ENCODE assay signal across 11 cellular contexts in genomic region chr4:150038335-150039076, GRCh38. TPM values are rescaled to one million over a fixed set of nuclear protein-coding genes. Genes with fewer than 3 reads are reported as not detected.
DNase-seq lines count a peak whose midpoint lies in the region; ATAC-seq, FAIRE-seq and TF ChIP-seq lines count a peak whose summit lies in the region.
"Had no signal": no experiment of that assay in that cellular context is flagged by ENCODE, and none has a peak within 500 bp of the region (broad histone marks: within the 10 kb centered on the region; RNA-seq: fewer than 3 reads in every experiment).

No MANE protein-coding gene starts in this region.

- no peak for TF ChIP-seq EP300 in K562 (IDR thresholded peaks at IDR 0.05; ENCODE audit: low read length)

- H2AFZ ChIP-seq in K562 (ENCODE audit: low read depth, low read length) = no peak overlapping the region

- WGBS in K562 (ENCODE audit: insufficient coverage, low coverage, missing lambda C conversion rate) = 0% methylated on average over 6 of the region's 6 CpGs

- H3K36me3 ChIP-seq in K562 (ENCODE audit: control insufficient read depth, insufficient read depth, low read length) = no peaks in the 10 kb centered on the region
- H3K36me3 ChIP-seq: prostate gland had no signal

- no peak for TF ChIP-seq CTCF in K562 (IDR thresholded peaks at IDR 0.05 in 2 of 3, conservative IDR thresholded peaks at IDR 0.05 in 1 of 3; ENCODE audit: insufficient read depth in 2 of 3, low read depth in 1 of 3, low read length in 3 of 3)

- H3K9me1 ChIP-seq in K562 (ENCODE audit: control insufficient read depth, insufficient read depth, low read length) = no peaks in the 10 kb centered on the region

- TF ChIP-seq POLR2A in K562 (conservative IDR thresholded peaks at IDR 0.05) = no peak

- no peak for TF ChIP-seq RAD21 in K562 (CRISPR knock-in tag; conservative IDR thresholded peaks at IDR 0.05 in 1 of 2, IDR thresholded peaks at IDR 0.05 in 1 of 2)

- in situ Hi-C loops in K562 (cut with MboI) = no loop called here

- no peak overlapping the region for H3K9ac ChIP-seq in K562 (ENCODE audit: insufficient read depth in 1 of 2, low read depth in 2 of 2, low read length in 2 of 2)

- H4K20me1 ChIP-seq in K562 (replicated peaks; ENCODE audit: control insufficient read depth, insufficient read depth, low read length) = no peaks in the 10 kb centered on the region

- H3K27ac ChIP-seq in K562 (ENCODE audit: extremely low read depth, low read depth, low read length) = no peak overlapping the region
- H3K27ac ChIP-seq: prostate gland had no signal

- ATAC-seq in GM18861 (IDR thresholded peaks at IDR 0.05; ENCODE audit: unreplicated experiment) (peak; percentile 95), GM21529 (IDR thresholded peaks at IDR 0.05; ENCODE audit: unreplicated experiment) (peak; percentile 97), HG03135 (IDR thresholded peaks at IDR 0.05; ENCODE audit: unreplicated experiment) (peak; percentile 97), K562 (no peak)
- ATAC-seq: activated T-cell treated with anti-CD3 and anti-CD28 coated beads, Interleukin-2, amount 50 U/mL, for 4 hours had no signal

- CTCF ChIA-PET in K562 (lab: Yijun Ruan, JAX; ENCODE audit: low intra/inter-chr PET ratio) = no interaction called here

- H3K4me2 ChIP-seq in K562 (ENCODE audit: insufficient read depth, low read length) = no peak overlapping the region

- BruUV-seq in K562 (replicated peaks; lab: Mats Ljungman, UMichigan) = no TSS peak

- intact Hi-C loops in K562 (cut with micrococcal nuclease) = no loop called here

- DNase-seq in K562 (ENCODE audit: extremely low read depth in 1 of 4, low spot score in 3 of 4) (no peak), NCI-H524 treated with DMSO at 0.1 percent for 48 hours (lab: John Stamatoyannopoulos, UW) (no peak), NCI-H146 treated with DMSO at 0.1 percent for 48 hours (lab: John Stamatoyannopoulos, UW; ENCODE audit: unreplicated experiment) (no peak), GDM1 (lab: John Stamatoyannopoulos, UW) (no peak), GOT3 (lab: John Stamatoyannopoulos, UW) (no peak)
- DNase-seq: activated T-cell treated with anti-CD3 and anti-CD28 coated beads, Interleukin-2, amount 50 U/mL, for 4 hours had no signal

- no peaks in the 10 kb centered on the region for H3K79me2 ChIP-seq in K562 (ENCODE audit: control insufficient read depth, insufficient read depth, low read length)

- no peak for FAIRE-seq in K562 (lab: Jason Lieb, UNC)
- FAIRE-seq: urothelium cell line had no signal

- no peaks in the 10 kb centered on the region; a peak in 1 of 5 replicates for H3K27me3 ChIP-seq in K562 (ENCODE audit: control insufficient read depth in 2 of 2, insufficient read depth in 2 of 2, low read length in 2 of 2)

- H3K4me1 ChIP-seq in K562 (replicated peaks in 1 of 2; ENCODE audit: control insufficient read depth in 2 of 2, insufficient read depth in 2 of 2, low read length in 2 of 2) = no peaks in the 10 kb centered on the region
- H3K4me1 ChIP-seq: prostate gland had no signal

- POLR2A ChIA-PET in K562 (lab: Yijun Ruan, JAX) = no interaction called here

- no peaks in the 10 kb centered on the region for H3K9me3 ChIP-seq in K562 (replicated peaks; ENCODE audit: control insufficient read depth, insufficient read depth, low read depth, low read length)
- H3K9me3 ChIP-seq: prostate gland had no signal

- H3K4me3 ChIP-seq in K562 = no peak overlapping the region
- H3K4me3 ChIP-seq: prostate gland had no signal

TF ChIP-seq in K562, 482 proteins besides CTCF, POLR2A, EP300 and RAD21:
- TF ChIP-seq C11orf30 (IDR thresholded peaks at IDR 0.05; ENCODE audit: low read depth) = peak; percentile 75
- no peak for TF ChIP-seq ILK (tag; IDR thresholded peaks at IDR 0.05; ENCODE audit: borderline replicate concordance, low read depth)
- no peak for TF ChIP-seq ZNF699 (CRISPR knock-in tag; IDR thresholded peaks at IDR 0.05; ENCODE audit: insufficient replicate concordance)
- peak; percentile 72 for TF ChIP-seq MAFG (tag; conservative IDR thresholded peaks at IDR 0.05)
- TF ChIP-seq KDM2B (CRISPR knock-in tag; IDR thresholded peaks at IDR 0.05) = no peak
- no peak for TF ChIP-seq MEIS2 (IDR thresholded peaks at IDR 0.05; ENCODE audit: partially characterized antibody)
- no peak for TF ChIP-seq NFIC (IDR thresholded peaks at IDR 0.05)
- TF ChIP-seq, protein P1, sequence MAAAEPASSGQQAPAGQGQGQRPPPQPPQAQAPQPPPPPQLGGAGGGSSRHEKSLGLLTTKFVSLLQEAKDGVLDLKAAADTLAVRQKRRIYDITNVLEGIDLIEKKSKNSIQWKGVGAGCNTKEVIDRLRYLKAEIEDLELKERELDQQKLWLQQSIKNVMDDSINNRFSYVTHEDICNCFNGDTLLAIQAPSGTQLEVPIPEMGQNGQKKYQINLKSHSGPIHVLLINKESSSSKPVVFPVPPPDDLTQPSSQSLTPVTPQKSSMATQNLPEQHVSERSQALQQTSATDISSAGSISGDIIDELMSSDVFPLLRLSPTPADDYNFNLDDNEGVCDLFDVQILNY (CRISPR knock-in tag; IDR thresholded peaks at IDR 0.05) = no peak
- TF ChIP-seq ZNF444 (CRISPR knock-in tag; IDR thresholded peaks at IDR 0.05) = no peak
- TF ChIP-seq MAFK (IDR thresholded peaks at IDR 0.05; ENCODE audit: low read length) = peak; percentile 67
- TF ChIP-seq MAFF (IDR thresholded peaks at IDR 0.05; ENCODE audit: low read length) = peak; percentile 64
- no peak for TF ChIP-seq FOS (IDR thresholded peaks at IDR 0.05; ENCODE audit: extremely low read depth, insufficient read length)
- TF ChIP-seq ZNF316 (IDR thresholded peaks at IDR 0.05) = peak; percentile 86
- TF ChIP-seq PCBP2 (IDR thresholded peaks at IDR 0.05; ENCODE audit: low read depth, low read length, poor library complexity, severe bottlenecking) = no peak
- no peak for TF ChIP-seq GTF3C2 (IDR thresholded peaks at IDR 0.05; ENCODE audit: borderline replicate concordance, extremely low read depth, insufficient read length)

RNA-seq across cellular contexts. Expression of gene DCLK2, which starts 39.7 kb away (rescaled TPM):
- not detected in 2 replicates for total RNA-seq in K562 (2011; cell fraction: chromatin; rRNA removed; ENCODE audit: low replicate concordance)
- not detected in 2 replicates for total RNA-seq in K562 (2011; cell fraction: nucleolus; rRNA removed)
- total RNA-seq in K562 (2011; cell fraction: nucleoplasm; rRNA removed) = not detected in 2 replicates
- total RNA-seq in K562 (2014; rRNA removed) (not detected in 2 replicates), K562 (2014; rRNA removed; fragmentation: Illumina TruSeq; extraction: Trizol) (not detected in 2 replicates), K562 (2015; rRNA removed; fragmentation: Illumina TruSeq; extraction: Trizol) (not detected in 2 replicates), K562 (2021) (0.07 TPM in 1 of 2 replicates, not detected in the other)
- polyA plus RNA-seq in K562 (2011; rRNA removed) (not detected in 2 replicates), K562 (2014; fragmentation: Illumina TruSeq; extraction: Trizol) (not detected in 2 replicates), K562 (2014; fragmentation: Nextera tagmentation; extraction: Ambion mirVana) (not detected), K562 (2014; rRNA removed) (not detected in 2 replicates)
- polyA plus RNA-seq in K562 (2011; cell fraction: cytosol; rRNA removed) = not detected in 2 replicates
- not detected in 2 replicates for polyA plus RNA-seq in K562 (2011; cell fraction: nucleus; rRNA removed)
- 0.01 TPM in 1 of 2 replicates, not detected in the other for polyA plus RNA-seq in K562 (2012)
- not detected in 2 replicates for polyA minus RNA-seq in K562 (2011; rRNA and poly(A)+ RNA removed)
- polyA minus RNA-seq in K562 (2011; cell fraction: cytosol; rRNA and poly(A)+ RNA removed) = not detected in 2 replicates
- polyA minus RNA-seq in K562 (2011; cell fraction: nucleus; rRNA and poly(A)+ RNA removed) = not detected in 2 replicates
